Comparison of ENCODE assay signal across 1 cellular context in genomic region chr11:19237381-19237780, GRCh38.
TF ChIP-seq lines count a peak whose summit lies in the region.

No MANE protein-coding gene starts in this region.

TF ChIP-seq in HepG2, 621 proteins besides CTCF, POLR2A, EP300 and RAD21:
- TF ChIP-seq TGIF2 (CRISPR knock-in tag; IDR thresholded peaks at IDR 0.05) (no peak), HOXA3 (CRISPR knock-in tag; IDR thresholded peaks at IDR 0.05) (no peak), RFX1 (IDR thresholded peaks at IDR 0.05) (no peak), TCF12 (IDR thresholded peaks at IDR 0.05) (no peak), TCF12 (CRISPR knock-in tag; IDR thresholded peaks at IDR 0.05) (no peak), KAT8 (CRISPR knock-in tag; IDR thresholded peaks at IDR 0.05) (no peak), ESRRA (CRISPR knock-in tag; IDR thresholded peaks at IDR 0.05; ENCODE audit: low read depth) (no peak), POGZ (CRISPR knock-in tag; IDR thresholded peaks at IDR 0.05) (no peak), NCOA1 (CRISPR knock-in tag; IDR thresholded peaks at IDR 0.05) (no peak), RAD51 (IDR thresholded peaks at IDR 0.05; ENCODE audit: borderline replicate concordance) (no peak), ZNF670 (CRISPR knock-in tag; IDR thresholded peaks at IDR 0.05; ENCODE audit: borderline replicate concordance) (no peak), ZNF598 (CRISPR knock-in tag; IDR thresholded peaks at IDR 0.05; ENCODE audit: borderline replicate concordance) (no peak), THAP8 (CRISPR knock-in tag; IDR thresholded peaks at IDR 0.05; ENCODE audit: borderline replicate concordance) (no peak), SIX4 (CRISPR knock-in tag; IDR thresholded peaks at IDR 0.05) (no peak), ZNF513 (CRISPR knock-in tag; conservative IDR thresholded peaks at IDR 0.05) (no peak), CBX5 (CRISPR knock-in tag; IDR thresholded peaks at IDR 0.05; ENCODE audit: borderline replicate concordance) (no peak), ZNF569 (CRISPR knock-in tag; IDR thresholded peaks at IDR 0.05; ENCODE audit: borderline replicate concordance) (no peak)
- TF ChIP-seq, protein P1, sequence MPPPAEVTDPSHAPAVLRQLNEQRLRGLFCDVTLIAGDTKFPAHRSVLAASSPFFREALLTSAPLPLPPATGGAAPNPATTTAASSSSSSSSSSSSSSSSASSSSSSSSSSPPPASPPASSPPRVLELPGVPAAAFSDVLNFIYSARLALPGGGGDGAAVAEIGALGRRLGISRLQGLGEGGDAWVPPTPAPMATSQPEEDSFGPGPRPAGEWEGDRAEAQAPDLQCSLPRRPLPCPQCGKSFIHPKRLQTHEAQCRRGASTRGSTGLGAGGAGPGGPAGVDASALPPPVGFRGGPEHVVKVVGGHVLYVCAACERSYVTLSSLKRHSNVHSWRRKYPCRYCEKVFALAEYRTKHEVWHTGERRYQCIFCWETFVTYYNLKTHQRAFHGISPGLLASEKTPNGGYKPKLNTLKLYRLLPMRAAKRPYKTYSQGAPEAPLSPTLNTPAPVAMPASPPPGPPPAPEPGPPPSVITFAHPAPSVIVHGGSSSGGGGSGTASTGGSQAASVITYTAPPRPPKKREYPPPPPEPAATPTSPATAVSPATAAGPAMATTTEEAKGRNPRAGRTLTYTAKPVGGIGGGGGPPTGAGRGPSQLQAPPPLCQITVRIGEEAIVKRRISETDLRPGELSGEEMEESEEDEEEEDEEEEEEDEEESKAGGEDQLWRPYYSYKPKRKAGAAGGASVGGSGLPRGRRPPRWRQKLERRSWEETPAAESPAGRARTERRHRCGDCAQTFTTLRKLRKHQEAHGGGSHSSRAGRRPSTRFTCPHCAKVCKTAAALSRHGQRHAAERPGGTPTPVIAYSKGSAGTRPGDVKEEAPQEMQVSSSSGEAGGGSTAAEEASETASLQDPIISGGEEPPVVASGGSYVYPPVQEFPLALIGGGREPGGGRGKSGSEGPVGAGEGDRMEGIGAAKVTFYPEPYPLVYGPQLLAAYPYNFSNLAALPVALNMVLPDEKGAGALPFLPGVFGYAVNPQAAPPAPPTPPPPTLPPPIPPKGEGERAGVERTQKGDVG (CRISPR knock-in tag; IDR thresholded peaks at IDR 0.05; ENCODE audit: borderline replicate concordance) = no peak
TF ChIP-seq in HepG2: peak in this region for 0.
